Comparison of ENCODE assay signal across 17 cellular contexts in genomic region chr5:166671818-166672217, GRCh38.
DNase-seq lines count a peak whose midpoint lies in the region; ATAC-seq and TF ChIP-seq lines count a peak whose summit lies in the region.
"Had no signal": no experiment of that assay in that cellular context is flagged by ENCODE, and none has a peak within 500 bp of the region (broad histone marks: within the 10 kb centered on the region; RNA-seq: fewer than 3 reads in every experiment).

No MANE protein-coding gene starts in this region.

- no peak overlapping the region for H2AFZ ChIP-seq in smooth muscle cell (ENCODE audit: low read depth)
- H2AFZ ChIP-seq: GM23248 had no signal

- no peak overlapping the region for H3K4me3 ChIP-seq in smooth muscle cell
- H3K4me3 ChIP-seq: GM23248 had no signal

- no peak overlapping the region for H3K9ac ChIP-seq in smooth muscle cell (ENCODE audit: low read depth)
- H3K9ac ChIP-seq: GM23248, KMS-11 had no signal

- peak overlapping the region; percentile 54 for H3K27ac ChIP-seq in smooth muscle cell (ENCODE audit: low read depth)
- H3K27ac ChIP-seq: GM23248, KMS-11 had no signal

- no peaks in the 10 kb centered on the region for H3K79me2 ChIP-seq in smooth muscle cell (ENCODE audit: low read depth)

- H3K4me2 ChIP-seq in smooth muscle cell, result peak overlapping the region; percentile 48
- H3K4me2 ChIP-seq: KMS-11 had no signal

- peaks cover 25% of the 10 kb centered on the region for H3K4me1 ChIP-seq in smooth muscle cell (ENCODE audit: low read depth)

- H3K36me3 ChIP-seq in smooth muscle cell (ENCODE audit: low read depth), result no peaks in the 10 kb centered on the region

- WGBS in smooth muscle cell (ENCODE audit: low lambda C conversion rate), result 3% methylated on average over 1 of the region's 1 CpG

- no peaks in the 10 kb centered on the region for H3K27me3 ChIP-seq in smooth muscle cell (ENCODE audit: low read depth)

- DNase-seq in HT1080 (ENCODE audit: low read depth) (peak; percentile 3), amniotic epithelial cell (ENCODE audit: low read depth) (peak; percentile 20), iPS-NIHi7 (ENCODE audit: extremely low spot score) (peak; percentile 23), smooth muscle cell (lab: John Stamatoyannopoulos, UW; ENCODE audit: unreplicated experiment) (no peak), dermis blood vessel endothelial cell (no peak), NOMO-1 (lab: John Stamatoyannopoulos, UW; ENCODE audit: unreplicated experiment in 2 of 2) (no peak)
- DNase-seq: Calu3, DMS53, GM23248, NCI-H146, NCI-H2081, NCI-H510A, NCI-H82 had no signal

- no peak for ATAC-seq in GM18520 (IDR thresholded peaks at IDR 0.05; ENCODE audit: unreplicated experiment)
- ATAC-seq: Panc1, Right ventricle myocardium inferior had no signal

- H3F3A ChIP-seq in smooth muscle cell (ENCODE audit: low read depth), result peaks cover 4% of the 10 kb centered on the region

- H4K20me1 ChIP-seq in smooth muscle cell (ENCODE audit: low read depth), result no peaks in the 10 kb centered on the region

- no peak for TF ChIP-seq CTCF in smooth muscle cell (IDR thresholded peaks at IDR 0.05; ENCODE audit: borderline replicate concordance, insufficient read depth, poor library complexity, severe bottlenecking)

- no peaks in the 10 kb centered on the region for H3K9me3 ChIP-seq in smooth muscle cell (replicated peaks; ENCODE audit: low read depth)

Comparison
In these comparisons a context has a peak if more than half of its experiments do, and no peak if none do; other contexts are left out.
1. DNase-seq: peak in HT1080 (single experiment), amniotic epithelial cell (single experiment) and iPS-NIHi7 (single experiment); none in smooth muscle cell (single experiment), dermis blood vessel endothelial cell (single experiment) and NOMO-1 (0 of 2).